In the genomic region with DNA sequence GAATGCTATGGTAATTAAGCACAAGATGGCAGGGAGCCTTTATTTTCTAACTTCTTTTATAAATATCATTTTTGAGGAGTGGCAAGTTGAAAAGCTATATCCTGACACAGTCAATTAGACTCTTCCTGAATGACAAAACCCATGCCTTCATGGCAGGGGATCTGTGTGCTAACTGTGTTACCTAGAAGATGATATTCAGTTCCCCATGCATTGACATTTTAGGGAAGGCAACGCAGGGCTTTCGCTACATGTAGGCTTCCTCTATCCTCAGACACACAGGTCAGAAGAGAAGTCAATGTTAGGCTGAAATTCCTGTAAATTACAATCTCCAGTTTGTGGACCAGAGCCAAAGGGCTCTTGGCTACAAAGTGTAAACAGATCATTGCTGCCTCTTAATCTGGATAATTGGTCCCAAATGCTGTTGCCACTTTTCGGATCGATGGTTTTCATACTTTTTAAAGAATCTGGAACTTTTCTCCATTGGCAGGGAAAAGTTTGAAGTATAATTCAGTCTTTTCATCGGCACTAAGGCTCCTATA, we compare ENCODE assay signal across 18 cellular contexts. TPM values are rescaled to one million over a fixed set of nuclear protein-coding genes. Genes with fewer than 3 reads are reported as not detected.
DNase-seq lines count a peak whose midpoint lies in the region; ATAC-seq, FAIRE-seq and TF ChIP-seq lines count a peak whose summit lies in the region.
"Had no signal": no experiment of that assay in that cellular context is flagged by ENCODE, and none has a peak within 500 bp of the region (broad histone marks: within the 10 kb centered on the region; RNA-seq: fewer than 3 reads in every experiment).

No MANE protein-coding gene starts in this region.

- H3K36me3 ChIP-seq in breast epithelium, result no peaks in the 10 kb centered on the region
- H3K36me3 ChIP-seq in adipocyte (ENCODE audit: control insufficient read depth, insufficient read depth, low read length, severe bottlenecking), result no peaks in the 10 kb centered on the region
- H3K36me3 ChIP-seq: BLaER1 had no signal

- H3K4me3 Mint-ChIP-seq in MCF 10A (ENCODE audit: unreplicated experiment), result no peak overlapping the region
- no peak overlapping the region for H3K4me3 Mint-ChIP-seq in stimulated activated effector memory CD8-positive, alpha-beta T cell treated with anti-CD3 and anti-CD28 coated beads, Interleukin-12 subunit alpha, Interleukin-12 subunit beta, amount 100 ng/mL, for 72 hours
- H3K4me3 Mint-ChIP-seq: CD8-positive, alpha-beta memory T cell had no signal

- TF ChIP-seq POLR2A in breast epithelium (IDR thresholded peaks at IDR 0.05), result no peak

- H3K27me3 ChIP-seq in breast epithelium (no peaks in the 10 kb centered on the region), adipocyte (replicated peaks; ENCODE audit: control insufficient read depth, insufficient read depth, low read length) (no peaks in the 10 kb centered on the region)

- no peaks in the 10 kb centered on the region for H3K36me3 Mint-ChIP-seq in MCF 10A (ENCODE audit: insufficient read depth, unreplicated experiment)
- H3K36me3 Mint-ChIP-seq in stimulated activated effector memory CD8-positive, alpha-beta T cell treated with anti-CD3 and anti-CD28 coated beads, Interleukin-12 subunit alpha, Interleukin-12 subunit beta, amount 100 ng/mL, for 72 hours, result no peaks in the 10 kb centered on the region
- H3K36me3 Mint-ChIP-seq: CD8-positive, alpha-beta memory T cell had no signal

- no peak overlapping the region for H3K27ac Mint-ChIP-seq in MCF 10A (ENCODE audit: low read depth, unreplicated experiment)
- no peak overlapping the region for H3K27ac Mint-ChIP-seq in stimulated activated effector memory CD8-positive, alpha-beta T cell treated with anti-CD3 and anti-CD28 coated beads, Interleukin-12 subunit alpha, Interleukin-12 subunit beta, amount 100 ng/mL, for 72 hours
- H3K27ac Mint-ChIP-seq: CD8-positive, alpha-beta memory T cell had no signal

- H3K27me3 Mint-ChIP-seq in MCF 10A (ENCODE audit: insufficient read depth, unreplicated experiment), result no peaks in the 10 kb centered on the region

- H3K27ac ChIP-seq in breast epithelium, result peak overlapping the region; percentile 37 to 76
- H3K27ac ChIP-seq: BLaER1, HL-60 had no signal

- H3K4me3 ChIP-seq in breast epithelium (no peak overlapping the region), adipocyte (ENCODE audit: low read length) (no peak overlapping the region)
- H3K4me3 ChIP-seq: BLaER1 had no signal

- H3K9me3 ChIP-seq in breast epithelium (no peaks in the 10 kb centered on the region), adipocyte (ENCODE audit: control insufficient read depth, low read length) (no peaks in the 10 kb centered on the region)
- H3K9me3 ChIP-seq: BLaER1, Caco-2 had no signal

- CTCF ChIA-PET in MCF 10A (lab: Yijun Ruan, JAX), result interaction anchor here (1.9 kb wide), 1 partner anchor 12 kb away, joined by 4 read pairs; no protein-coding TSS in a partner anchor

- DNase-seq in breast epithelium (ENCODE audit: low spot score in 2 of 2) (no peak), MCF 10A (ENCODE audit: unreplicated experiment) (no peak), adipocyte (ENCODE audit: low read depth) (peak; percentile 69), left lobe of liver (ENCODE audit: low spot score) (no peak), HTR-8/SVneo (ENCODE audit: insufficient read length, low spot score) (no peak)
- DNase-seq in stimulated activated effector memory CD8-positive, alpha-beta T cell treated with anti-CD3 and anti-CD28 coated beads, Interleukin-12 subunit alpha, Interleukin-12 subunit beta, amount 100 ng/mL, for 72 hours (ENCODE audit: low spot score in 2 of 2), result no peak
- DNase-seq: 8988T; AML-193; Caco-2; CD8-positive, alpha-beta memory T cell; DND-41; GDM1; IMR-90 had no signal

- no TSS peak for BruUV-seq in MCF 10A (replicated peaks; lab: Mats Ljungman, UMichigan)

- no peaks in the 10 kb centered on the region for H3K9me3 Mint-ChIP-seq in MCF 10A (ENCODE audit: unreplicated experiment)
- peaks cover 3% of the 10 kb centered on the region for H3K9me3 Mint-ChIP-seq in stimulated activated effector memory CD8-positive, alpha-beta T cell treated with anti-CD3 and anti-CD28 coated beads, Interleukin-12 subunit alpha, Interleukin-12 subunit beta, amount 100 ng/mL, for 72 hours

- H3K4me1 Mint-ChIP-seq in MCF 10A (ENCODE audit: insufficient read depth, unreplicated experiment), result peaks cover 10% of the 10 kb centered on the region
- H3K4me1 Mint-ChIP-seq in stimulated activated effector memory CD8-positive, alpha-beta T cell treated with anti-CD3 and anti-CD28 coated beads, Interleukin-12 subunit alpha, Interleukin-12 subunit beta, amount 100 ng/mL, for 72 hours, result no peaks in the 10 kb centered on the region
- H3K4me1 Mint-ChIP-seq: CD8-positive, alpha-beta memory T cell had no signal

- intact Hi-C loops in breast epithelium (cut with DNase I; ENCODE audit: low total_unique reads) (no loop called here), MCF 10A (cut with micrococcal nuclease) (no loop called here)

- no peak overlapping the region for H3K9ac ChIP-seq in adipocyte (ENCODE audit: low read length)
- H3K9ac ChIP-seq: BLaER1 had no signal

- H3K4me1 ChIP-seq in breast epithelium (no peaks in the 10 kb centered on the region), adipocyte (ENCODE audit: control insufficient read depth, insufficient read depth, low read length) (peaks cover 25% of the 10 kb centered on the region)
- H3K4me1 ChIP-seq: BLaER1 had no signal

- TF ChIP-seq CTCF in breast epithelium (IDR thresholded peaks at IDR 0.05), result no peak
- no peak for TF ChIP-seq CTCF in MCF 10A (IDR thresholded peaks at IDR 0.05; ENCODE audit: unreplicated experiment)

- POLR2A ChIA-PET in MCF 10A (lab: Yijun Ruan, JAX), result no interaction called here

- ATAC-seq in left lobe of liver (peak; percentile 54), GM18858 (IDR thresholded peaks at IDR 0.05; ENCODE audit: unreplicated experiment) (no peak)
- no peak for ATAC-seq in stimulated activated effector memory CD8-positive, alpha-beta T cell treated with anti-CD3 and anti-CD28 coated beads, Interleukin-12 subunit alpha, Interleukin-12 subunit beta, amount 100 ng/mL, for 72 hours

- FAIRE-seq in HTR-8/SVneo (lab: Jason Lieb, UNC), result no peak
- FAIRE-seq: GM12892, H54 had no signal

RNA-seq across cellular contexts. Expression of a gene that starts 22.6 kb away (rescaled TPM):
- 10 to 100 TPM; 13.2 to 22.9 (median 13.6) TPM for total RNA-seq in breast epithelium
- total RNA-seq in MCF 10A (2022), result 9.6 and 10.9 TPM in 2 replicates
- 37.0 TPM for total RNA-seq in left lobe of liver
- total RNA-seq: CD8-positive, alpha-beta memory T cell had no signal
